ENCODE assay signal across 13 cellular contexts in genomic region chr1:185608166-185608565, GRCh38.
A peak's percentile ranks its signal among the peaks of the same experiment; 100 is the strongest.
DNase-seq lines count a peak whose midpoint lies in the region; ATAC-seq and TF ChIP-seq lines count a peak whose summit lies in the region.
"Had no signal": no experiment of that assay in that cellular context is flagged by ENCODE, and none has a peak within 500 bp of the region (broad histone marks: within the 10 kb centered on the region; RNA-seq: fewer than 3 reads in every experiment).

No MANE protein-coding gene starts in this region.

- H3K4me1 ChIP-seq in CD8-positive, alpha-beta memory T cell (ENCODE audit: insufficient read depth, low read length): no peaks in the 10 kb centered on the region
- H3K4me1 ChIP-seq: testis had no signal

- DNase-seq in astrocyte of the spinal cord (ENCODE audit: low read depth, low spot score): peak; percentile 35
- DNase-seq in GM13976 (ENCODE audit: low spot score): no peak
- DNase-seq in NCI-H446 treated with DMSO at 0.1 percent for 48 hours (lab: John Stamatoyannopoulos, UW): no peak
- no peak for DNase-seq in activated naive CD4-positive, alpha-beta T cell treated with anti-CD3 and anti-CD28 coated beads for 36 hours
- DNase-seq in CD8-positive, alpha-beta memory T cell: no peak
- DNase-seq: activated CD4-positive, alpha-beta T cell treated with anti-CD3 and anti-CD28 coated beads, Interleukin-2, amount 10 ng/mL, durations not matched to agents 24 days and 14 days; activated naive CD8-positive, alpha-beta T cell treated with anti-CD3 and anti-CD28 coated beads, Interleukin-2, amount 10 ng/mL, durations not matched to agents 7 days and 5 days; NCI-H146; testis had no signal

- ATAC-seq in GM18867 (IDR thresholded peaks at IDR 0.05; ENCODE audit: unreplicated experiment) (peak; percentile 73), GM21737 (IDR thresholded peaks at IDR 0.05; ENCODE audit: unreplicated experiment) (peak; percentile 62), HG03342 (IDR thresholded peaks at IDR 0.05; ENCODE audit: unreplicated experiment) (peak; percentile 54)

- no peaks in the 10 kb centered on the region for H3K36me3 Mint-ChIP-seq in activated naive CD4-positive, alpha-beta T cell treated with anti-CD3 and anti-CD28 coated beads for 36 hours (ENCODE audit: low read depth)
- H3K36me3 Mint-ChIP-seq in CD8-positive, alpha-beta memory T cell: peaks cover 0 to 13% (median 0%) of the 10 kb centered on the region in 3 donors

- no peaks in the 10 kb centered on the region for H3K9me3 ChIP-seq in CD8-positive, alpha-beta memory T cell (ENCODE audit: low read length)
- H3K9me3 ChIP-seq: neutrophil, testis had no signal

- H3K27me3 ChIP-seq in CD8-positive, alpha-beta memory T cell (ENCODE audit: insufficient read depth, low read length, poor library complexity, severe bottlenecking): no peaks in the 10 kb centered on the region
- H3K27me3 ChIP-seq: neutrophil, testis had no signal

- no peak for TF ChIP-seq CTCF in astrocyte of the spinal cord (IDR thresholded peaks at IDR 0.05; ENCODE audit: low read depth, low read length)
- TF ChIP-seq CTCF in GM13976 (IDR thresholded peaks at IDR 0.05; ENCODE audit: borderline replicate concordance, control extremely low read depth, extremely low read depth, insufficient read depth, missing control alignments): no peak

- no peaks in the 10 kb centered on the region for H3K36me3 ChIP-seq in CD8-positive, alpha-beta memory T cell (ENCODE audit: insufficient read depth, low read length)
- H3K36me3 ChIP-seq: neutrophil had no signal

- CTCF ChIA-PET in activated naive CD4-positive, alpha-beta T cell treated with anti-CD3 and anti-CD28 coated beads for 36 hours (lab: Charles Lee): no interaction called here
- CTCF ChIA-PET in CD8-positive, alpha-beta memory T cell (lab: Charles Lee): interaction anchor here (1.8 kb wide), 1 partner anchor 12 kb away, joined by 4 read pairs; no protein-coding TSS in a partner anchor

- intact Hi-C loops in activated naive CD4-positive, alpha-beta T cell treated with anti-CD3 and anti-CD28 coated beads for 36 hours (cut with micrococcal nuclease): no loop called here

- H3K27me3 Mint-ChIP-seq in activated naive CD4-positive, alpha-beta T cell treated with anti-CD3 and anti-CD28 coated beads for 36 hours (ENCODE audit: low read depth): no peaks in the 10 kb centered on the region
- peaks cover 13 to 15% of the 10 kb centered on the region in 2 donors for H3K27me3 Mint-ChIP-seq in CD8-positive, alpha-beta memory T cell
- H3K27me3 Mint-ChIP-seq: activated naive CD8-positive, alpha-beta T cell treated with anti-CD3 and anti-CD28 coated beads, Interleukin-2, amount 10 ng/mL, durations not matched to agents 7 days and 5 days had no signal

- H3K4me3 Mint-ChIP-seq in activated naive CD4-positive, alpha-beta T cell treated with anti-CD3 and anti-CD28 coated beads for 36 hours: no peak overlapping the region
- H3K4me3 Mint-ChIP-seq in CD8-positive, alpha-beta memory T cell: no peak overlapping the region
- H3K4me3 Mint-ChIP-seq: activated CD4-positive, alpha-beta T cell treated with anti-CD3 and anti-CD28 coated beads, Interleukin-2, amount 10 ng/mL, durations not matched to agents 24 days and 14 days; activated naive CD8-positive, alpha-beta T cell treated with anti-CD3 and anti-CD28 coated beads, Interleukin-2, amount 10 ng/mL, durations not matched to agents 7 days and 5 days had no signal

- no peak overlapping the region for H3K27ac ChIP-seq in CD8-positive, alpha-beta memory T cell (ENCODE audit: low read depth, low read length)
- H3K27ac ChIP-seq: neutrophil, testis had no signal

- in situ Hi-C loops in astrocyte of the spinal cord (cut with HindIII; ENCODE audit: low sequenced_read_pairs) (no loop called here), GM13976 (cut with MboI; ENCODE audit: low sequenced_read_pairs, unreplicated experiment) (no loop called here)

- no peaks in the 10 kb centered on the region for H3K4me1 Mint-ChIP-seq in activated naive CD4-positive, alpha-beta T cell treated with anti-CD3 and anti-CD28 coated beads for 36 hours (ENCODE audit: low read depth)
- no peaks in the 10 kb centered on the region for H3K4me1 Mint-ChIP-seq in CD8-positive, alpha-beta memory T cell

- H3K9me3 Mint-ChIP-seq in activated naive CD4-positive, alpha-beta T cell treated with anti-CD3 and anti-CD28 coated beads for 36 hours: no peaks in the 10 kb centered on the region
- H3K9me3 Mint-ChIP-seq in CD8-positive, alpha-beta memory T cell: peaks cover 0 to 5% (median 0%) of the 10 kb centered on the region in 5 donors

- POLR2A ChIA-PET in CD8-positive, alpha-beta memory T cell (lab: Charles Lee): no interaction called here

- no peak overlapping the region for H3K4me3 ChIP-seq in astrocyte of the spinal cord (ENCODE audit: low read depth, low read length)
- H3K4me3 ChIP-seq in CD8-positive, alpha-beta memory T cell (ENCODE audit: low read length): no peak overlapping the region
- H3K4me3 ChIP-seq: testis had no signal

- H3K27ac Mint-ChIP-seq in activated naive CD4-positive, alpha-beta T cell treated with anti-CD3 and anti-CD28 coated beads for 36 hours: no peak overlapping the region
- H3K27ac Mint-ChIP-seq in CD8-positive, alpha-beta memory T cell: no peak overlapping the region
- H3K27ac Mint-ChIP-seq: activated CD4-positive, alpha-beta T cell treated with anti-CD3 and anti-CD28 coated beads, Interleukin-2, amount 10 ng/mL, durations not matched to agents 24 days and 14 days; activated naive CD8-positive, alpha-beta T cell treated with anti-CD3 and anti-CD28 coated beads, Interleukin-2, amount 10 ng/mL, durations not matched to agents 7 days and 5 days had no signal
